1 cellular context compared by ENCODE assay signal in the genomic region with DNA sequence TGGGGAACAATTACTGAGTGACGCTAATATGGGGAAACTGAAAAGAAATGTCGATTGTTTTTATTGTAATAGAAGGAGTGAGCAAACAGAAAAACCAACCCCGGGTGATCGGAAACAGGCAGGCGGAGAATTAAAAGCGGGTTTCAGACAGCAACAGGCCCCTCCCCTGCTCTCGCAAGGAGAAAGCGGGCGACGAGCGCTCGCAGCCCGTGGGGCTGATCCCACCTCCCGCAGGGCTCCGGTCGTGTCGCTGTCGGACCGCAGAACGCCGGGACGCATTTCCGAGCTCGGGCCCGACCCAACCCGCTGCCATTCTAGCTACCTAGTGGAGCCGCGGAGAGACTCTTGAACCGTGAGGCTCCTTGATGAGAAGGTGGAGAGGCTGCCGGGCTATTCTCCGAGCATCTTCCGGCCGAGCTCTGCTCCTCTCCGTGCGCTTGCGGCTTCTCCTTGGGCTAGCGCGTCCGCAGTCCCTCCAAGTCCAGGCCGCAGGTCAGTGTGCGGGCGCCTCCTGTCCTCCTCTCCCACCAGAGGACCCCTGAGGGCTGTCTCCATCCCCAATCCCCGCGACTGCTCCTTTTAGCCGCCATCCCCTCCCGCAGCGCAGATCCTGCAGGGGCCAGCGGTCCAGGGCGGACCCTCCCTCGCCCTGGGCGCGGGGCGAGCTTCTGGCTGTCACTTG.
TF ChIP-seq lines count a peak whose summit lies in the region.

No MANE protein-coding gene starts in this region.

TF ChIP-seq in IMR-90, 13 proteins besides CTCF, POLR2A, EP300 and RAD21:
- TF ChIP-seq MAZ (IDR thresholded peaks at IDR 0.05; ENCODE audit: borderline replicate concordance, low read depth, low read length) (no peak), CHD1 (IDR thresholded peaks at IDR 0.05; ENCODE audit: low read depth, low read length) (no peak), MXI1 (IDR thresholded peaks at IDR 0.05; ENCODE audit: borderline replicate concordance, low read depth, low read length) (no peak), MAFK (IDR thresholded peaks at IDR 0.05; ENCODE audit: low read depth, low read length) (no peak), USF2 (IDR thresholded peaks at IDR 0.05; ENCODE audit: low read depth, low read length) (no peak), FOS (IDR thresholded peaks at IDR 0.05; ENCODE audit: low read depth, low read length) (no peak), SMC3 (IDR thresholded peaks at IDR 0.05; ENCODE audit: low read depth, low read length) (no peak), RCOR1 (IDR thresholded peaks at IDR 0.05; ENCODE audit: insufficient replicate concordance, low read length) (no peak)
- TF ChIP-seq, protein P1, sequence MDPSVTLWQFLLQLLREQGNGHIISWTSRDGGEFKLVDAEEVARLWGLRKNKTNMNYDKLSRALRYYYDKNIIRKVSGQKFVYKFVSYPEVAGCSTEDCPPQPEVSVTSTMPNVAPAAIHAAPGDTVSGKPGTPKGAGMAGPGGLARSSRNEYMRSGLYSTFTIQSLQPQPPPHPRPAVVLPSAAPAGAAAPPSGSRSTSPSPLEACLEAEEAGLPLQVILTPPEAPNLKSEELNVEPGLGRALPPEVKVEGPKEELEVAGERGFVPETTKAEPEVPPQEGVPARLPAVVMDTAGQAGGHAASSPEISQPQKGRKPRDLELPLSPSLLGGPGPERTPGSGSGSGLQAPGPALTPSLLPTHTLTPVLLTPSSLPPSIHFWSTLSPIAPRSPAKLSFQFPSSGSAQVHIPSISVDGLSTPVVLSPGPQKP (IDR thresholded peaks at IDR 0.05; ENCODE audit: borderline replicate concordance, low read depth, low read length) = no peak
